ENCODE assay signal across 11 cellular contexts in the genomic region with DNA sequence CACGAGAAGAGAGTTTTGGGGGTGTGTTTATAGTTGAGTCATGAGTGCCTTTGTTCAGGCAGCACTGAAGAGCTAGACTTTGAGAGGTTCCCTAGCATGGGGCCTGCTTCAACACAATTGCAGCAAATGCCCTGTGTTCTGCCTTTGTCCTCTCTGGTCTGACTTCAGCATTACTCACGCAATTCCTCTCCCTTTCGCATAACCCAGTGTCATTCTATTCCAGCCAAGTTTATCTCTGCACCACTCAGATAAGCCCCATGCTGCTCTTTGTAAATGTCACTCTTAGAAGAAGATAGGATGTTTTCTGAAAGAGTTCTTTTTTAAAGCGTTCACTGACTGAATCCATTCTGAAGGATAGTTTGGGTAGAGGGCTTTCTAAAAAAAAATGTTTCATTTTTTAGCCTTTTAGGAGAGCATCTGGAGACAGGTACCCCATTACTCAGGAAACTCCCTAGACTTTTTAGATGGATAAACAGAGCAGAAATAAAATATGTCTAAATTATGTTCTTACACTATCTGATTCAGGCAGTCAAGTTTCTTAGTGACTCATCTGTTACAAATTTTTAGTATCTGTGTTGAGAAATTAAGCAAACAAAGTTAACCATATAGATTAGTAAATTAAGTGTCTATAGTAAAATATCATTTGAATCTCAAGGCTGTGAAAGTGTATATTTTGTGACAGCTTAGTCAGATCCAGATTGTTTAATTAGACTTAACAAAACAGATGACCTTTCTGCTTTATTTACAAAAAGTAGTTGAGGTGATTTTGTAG.
DNase-seq lines count a peak whose midpoint lies in the region; TF ChIP-seq lines count a peak whose summit lies in the region.
"Had no signal": no experiment of that assay in that cellular context is flagged by ENCODE, and none has a peak within 500 bp of the region (broad histone marks: within the 10 kb centered on the region; RNA-seq: fewer than 3 reads in every experiment).

No MANE protein-coding gene starts in this region.

- H3K36me3 ChIP-seq in HEK293 (ENCODE audit: control insufficient read depth in 2 of 2, insufficient read depth in 1 of 2, low read length in 2 of 2) (no peaks in the 10 kb centered on the region), Peyer's patch (no peaks in the 10 kb centered on the region)

- POLR2A ChIA-PET in HEK293 (lab: Yijun Ruan, JAX), result no interaction called here

- no peaks in the 10 kb centered on the region for H3K27me3 ChIP-seq in Peyer's patch

- CTCF ChIA-PET in HEK293 (lab: Yijun Ruan, JAX), result no interaction called here

- TF ChIP-seq POLR2A in Peyer's patch (IDR thresholded peaks at IDR 0.05), result no peak

- H3K4me1 ChIP-seq in HEK293 (ENCODE audit: control insufficient read depth, insufficient read depth, low read length) (no peaks in the 10 kb centered on the region), Peyer's patch (no peaks in the 10 kb centered on the region)

- no peak for TF ChIP-seq CTCF in HEK293 (tag by site-specific recombination; IDR thresholded peaks at IDR 0.05)
- TF ChIP-seq CTCF in fibroblast of mammary gland (conservative IDR thresholded peaks at IDR 0.05; ENCODE audit: control insufficient read depth, insufficient read depth, low read depth, low read length), result no peak
- TF ChIP-seq CTCF in Peyer's patch (IDR thresholded peaks at IDR 0.05), result no peak

- H3K9me3 ChIP-seq in HEK293 (ENCODE audit: control insufficient read depth, insufficient read depth, low read depth, low read length) (no peaks in the 10 kb centered on the region), Peyer's patch (no peaks in the 10 kb centered on the region)

- no peak overlapping the region for H3K4me3 ChIP-seq in HEK293 (ENCODE audit: low read depth, low read length)
- H3K4me3 ChIP-seq in fibroblast of mammary gland (ENCODE audit: control insufficient read depth, low read depth, low read length), result no peak overlapping the region
- no peak overlapping the region for H3K4me3 ChIP-seq in Peyer's patch

- DNase-seq in RKO (ENCODE audit: low spot score), result peak; percentile 88
- DNase-seq in fibroblast of mammary gland (ENCODE audit: low read depth), result peak; percentile 30
- DNase-seq in myocyte (ENCODE audit: low read depth), result peak; percentile 56
- no peak for DNase-seq in NCI-H2196 treated with DMSO at 0.1 percent for 48 hours (lab: John Stamatoyannopoulos, UW; ENCODE audit: unreplicated experiment)
- no peak for DNase-seq in NOMO-1 treated with dmso at 0.1 percent for 144 hours (lab: John Stamatoyannopoulos, UW; ENCODE audit: unreplicated experiment)
- DNase-seq in SHP77 (lab: John Stamatoyannopoulos, UW), result no peak
- DNase-seq in Peyer's patch, result no peak
- DNase-seq: activated naive CD4-positive, alpha-beta T cell treated with anti-CD3 and anti-CD28 coated beads for 36 hours; DND-41; NCI-H2081 treated with DMSO at 0.1 percent for 48 hours had no signal

- H3K27ac ChIP-seq in HEK293 (ENCODE audit: extremely low read depth, low read depth, low read length) (no peak overlapping the region), Peyer's patch (no peak overlapping the region)

TF ChIP-seq in HEK293, 187 proteins besides CTCF, POLR2A, EP300 and RAD21:
- TF ChIP-seq SCRT2 (tag by site-specific recombination; IDR thresholded peaks at IDR 0.05), result no peak
- no peak for TF ChIP-seq ZNF23 (tag by site-specific recombination; IDR thresholded peaks at IDR 0.05; ENCODE audit: borderline replicate concordance)
- no peak for TF ChIP-seq ZFP69B (tag by site-specific recombination; IDR thresholded peaks at IDR 0.05)
- TF ChIP-seq, protein P1, sequence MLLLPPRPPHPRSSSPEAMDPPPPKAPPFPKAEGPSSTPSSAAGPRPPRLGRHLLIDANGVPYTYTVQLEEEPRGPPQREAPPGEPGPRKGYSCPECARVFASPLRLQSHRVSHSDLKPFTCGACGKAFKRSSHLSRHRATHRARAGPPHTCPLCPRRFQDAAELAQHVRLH (tag by site-specific recombination; IDR thresholded peaks at IDR 0.05), result no peak
- no peak for TF ChIP-seq ZNF433 (tag by site-specific recombination; IDR thresholded peaks at IDR 0.05; ENCODE audit: low read depth)
- no peak for TF ChIP-seq YY1 (tag by site-specific recombination; IDR thresholded peaks at IDR 0.05)
- TF ChIP-seq ZBTB48 (tag by site-specific recombination; IDR thresholded peaks at IDR 0.05), result peak; percentile 32; the same call in 1 of the 2 replicates

Comparison
In these comparisons a context has a peak if more than half of its experiments do, and no peak if none do; other contexts are left out.
1. DNase-seq: peak in RKO (single experiment), fibroblast of mammary gland (single experiment) and myocyte (single experiment); none in NCI-H2196 treated with DMSO at 0.1 percent for 48 hours (single experiment), NOMO-1 treated with dmso at 0.1 percent for 144 hours (single experiment), SHP77 (0 of 2) and Peyer's patch (0 of 3).